Comparison of ENCODE assay signal across 13 cellular contexts in genomic region chr11:78717031-78717430, GRCh38.
DNase-seq lines count a peak whose midpoint lies in the region; ATAC-seq and TF ChIP-seq lines count a peak whose summit lies in the region.
"Had no signal": no experiment of that assay in that cellular context is flagged by ENCODE, and none has a peak within 500 bp of the region (broad histone marks: within the 10 kb centered on the region; RNA-seq: fewer than 3 reads in every experiment).

No MANE protein-coding gene starts in this region.

- H3K27me3 ChIP-seq in kidney epithelial cell (ENCODE audit: control insufficient read depth, insufficient read depth, low read length) = no peaks in the 10 kb centered on the region

- no peak for TF ChIP-seq CTCF in kidney epithelial cell (IDR thresholded peaks at IDR 0.05; ENCODE audit: insufficient read depth, low read length, poor library complexity, severe bottlenecking)

- ATAC-seq in HG03025 (IDR thresholded peaks at IDR 0.05; ENCODE audit: low FRiP score, unreplicated experiment) (no peak), HG03196 (IDR thresholded peaks at IDR 0.05; ENCODE audit: unreplicated experiment) (no peak), GM19328 (IDR thresholded peaks at IDR 0.05; ENCODE audit: unreplicated experiment) (no peak)
- ATAC-seq: A549; CD8-positive, alpha-beta T cell; GM23338; K562 had no signal

- DNase-seq in NCI-H69 (lab: John Stamatoyannopoulos, UW) (peak; percentile 9), kidney epithelial cell (ENCODE audit: low read depth) (peak; percentile 66), renal cortical epithelial cell (ENCODE audit: low read depth) (peak; percentile 96)
- DNase-seq: Caco-2; CD8-positive, alpha-beta T cell; DMS53; H7 had no signal

- H3K36me3 ChIP-seq in kidney epithelial cell (ENCODE audit: control insufficient read depth, insufficient read depth, low read length) = peaks cover 1% of the 10 kb centered on the region

- H3K4me3 ChIP-seq in kidney epithelial cell (ENCODE audit: low read depth, low read length) = no peak overlapping the region
- H3K4me3 ChIP-seq: A549, GM23338, K562 had no signal

Comparison
In these comparisons a context has a peak if more than half of its experiments do, and no peak if none do; other contexts are left out.
1. DNase-seq: peak in every context shown above with its lines; median percentile 96 in renal cortical epithelial cell; 66 in kidney epithelial cell; 9 in NCI-H69.